Comparison of ENCODE assay signal across 1 cellular context in genomic region chr13:113122571-113123225, GRCh38.
A peak's percentile ranks its signal among the peaks of the same experiment; 100 is the strongest.
TF ChIP-seq lines count a peak whose summit lies in the region.

Gene F10, plus strand, starts transcription at chr13:113122799. Its CDS starts 57 bp downstream, at chr13:113122856.

TF ChIP-seq in HepG2, 621 proteins besides CTCF, POLR2A, EP300 and RAD21 (continued from another document and continues in another):
- no peak for TF ChIP-seq EED (CRISPR knock-in tag; IDR thresholded peaks at IDR 0.05)
- TF ChIP-seq, protein P1, sequence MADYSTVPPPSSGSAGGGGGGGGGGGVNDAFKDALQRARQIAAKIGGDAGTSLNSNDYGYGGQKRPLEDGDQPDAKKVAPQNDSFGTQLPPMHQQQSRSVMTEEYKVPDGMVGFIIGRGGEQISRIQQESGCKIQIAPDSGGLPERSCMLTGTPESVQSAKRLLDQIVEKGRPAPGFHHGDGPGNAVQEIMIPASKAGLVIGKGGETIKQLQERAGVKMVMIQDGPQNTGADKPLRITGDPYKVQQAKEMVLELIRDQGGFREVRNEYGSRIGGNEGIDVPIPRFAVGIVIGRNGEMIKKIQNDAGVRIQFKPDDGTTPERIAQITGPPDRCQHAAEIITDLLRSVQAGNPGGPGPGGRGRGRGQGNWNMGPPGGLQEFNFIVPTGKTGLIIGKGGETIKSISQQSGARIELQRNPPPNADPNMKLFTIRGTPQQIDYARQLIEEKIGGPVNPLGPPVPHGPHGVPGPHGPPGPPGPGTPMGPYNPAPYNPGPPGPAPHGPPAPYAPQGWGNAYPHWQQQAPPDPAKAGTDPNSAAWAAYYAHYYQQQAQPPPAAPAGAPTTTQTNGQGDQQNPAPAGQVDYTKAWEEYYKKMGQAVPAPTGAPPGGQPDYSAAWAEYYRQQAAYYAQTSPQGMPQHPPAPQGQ (CRISPR knock-in tag; IDR thresholded peaks at IDR 0.05; ENCODE audit: borderline replicate concordance), result no peak; the same call in 1 of the 2 replicates
- TF ChIP-seq ZNF598 (CRISPR knock-in tag; IDR thresholded peaks at IDR 0.05; ENCODE audit: borderline replicate concordance), result peak; percentile 97
- TF ChIP-seq HMG20B (CRISPR knock-in tag; conservative IDR thresholded peaks at IDR 0.05), result no peak
- TF ChIP-seq ZNF800 (CRISPR knock-in tag; IDR thresholded peaks at IDR 0.05), result peak; percentile 75
- TF ChIP-seq KDM4B (CRISPR knock-in tag; IDR thresholded peaks at IDR 0.05), result peak; percentile 75; the same call in 1 of the 2 replicates
- TF ChIP-seq, protein P2, sequence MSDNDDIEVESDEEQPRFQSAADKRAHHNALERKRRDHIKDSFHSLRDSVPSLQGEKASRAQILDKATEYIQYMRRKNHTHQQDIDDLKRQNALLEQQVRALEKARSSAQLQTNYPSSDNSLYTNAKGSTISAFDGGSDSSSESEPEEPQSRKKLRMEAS (IDR thresholded peaks at IDR 0.05), result peak; percentile 89
- TF ChIP-seq ZNF292 (CRISPR knock-in tag; IDR thresholded peaks at IDR 0.05; ENCODE audit: borderline replicate concordance, low read depth), result peak; percentile 77
- TF ChIP-seq ATAD3A (CRISPR knock-in tag; IDR thresholded peaks at IDR 0.05), result no peak
- TF ChIP-seq ZNF670 (CRISPR knock-in tag; IDR thresholded peaks at IDR 0.05; ENCODE audit: borderline replicate concordance), result no peak
- TF ChIP-seq ZNF441 (CRISPR knock-in tag; IDR thresholded peaks at IDR 0.05; ENCODE audit: borderline replicate concordance), result peak; percentile 73; the same call in 1 of the 2 replicates
- TF ChIP-seq ZNF33A (CRISPR knock-in tag; IDR thresholded peaks at IDR 0.05; ENCODE audit: borderline replicate concordance), result no peak
- TF ChIP-seq, protein P3, sequence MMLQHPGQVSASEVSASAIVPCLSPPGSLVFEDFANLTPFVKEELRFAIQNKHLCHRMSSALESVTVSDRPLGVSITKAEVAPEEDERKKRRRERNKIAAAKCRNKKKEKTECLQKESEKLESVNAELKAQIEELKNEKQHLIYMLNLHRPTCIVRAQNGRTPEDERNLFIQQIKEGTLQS (CRISPR knock-in tag; IDR thresholded peaks at IDR 0.05), result no peak; the same call in 1 of the 2 replicates
- no peak for TF ChIP-seq ZNF841 (CRISPR knock-in tag; IDR thresholded peaks at IDR 0.05; ENCODE audit: borderline replicate concordance)
- TF ChIP-seq NFE2L2 (IDR thresholded peaks at IDR 0.05; ENCODE audit: low read length), result no peak
- TF ChIP-seq, protein P4, sequence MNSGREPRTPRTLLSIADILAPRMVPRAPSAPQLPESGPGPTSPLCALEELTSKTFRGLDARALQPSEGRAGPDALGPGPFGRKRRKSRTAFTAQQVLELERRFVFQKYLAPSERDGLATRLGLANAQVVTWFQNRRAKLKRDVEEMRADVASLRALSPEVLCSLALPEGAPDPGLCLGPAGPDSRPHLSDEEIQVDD (CRISPR knock-in tag; IDR thresholded peaks at IDR 0.05; ENCODE audit: borderline replicate concordance), result no peak; the same call in 1 of the 2 replicates
- peak; percentile 74 for TF ChIP-seq XRCC5 (optimal IDR thresholded peaks at IDR 0.05; ENCODE audit: low read length)
- TF ChIP-seq ZNF333 (CRISPR knock-in tag; IDR thresholded peaks at IDR 0.05; ENCODE audit: borderline replicate concordance), result no peak
- TF ChIP-seq TEAD2 (CRISPR knock-in tag; IDR thresholded peaks at IDR 0.05), result no peak
- no peak; the same call in 1 of the 2 replicates for TF ChIP-seq ETV6 (CRISPR knock-in tag; conservative IDR thresholded peaks at IDR 0.05)
- TF ChIP-seq ZNF44 (CRISPR knock-in tag; IDR thresholded peaks at IDR 0.05), result no peak
- no peak for TF ChIP-seq ARNT (IDR thresholded peaks at IDR 0.05)
- no peak for TF ChIP-seq ZBTB40 (IDR thresholded peaks at IDR 0.05)
- peak; percentile 37; the same call in 1 of the 2 replicates for TF ChIP-seq ZBTB40 (CRISPR knock-in tag; IDR thresholded peaks at IDR 0.05)
- TF ChIP-seq, protein P5, sequence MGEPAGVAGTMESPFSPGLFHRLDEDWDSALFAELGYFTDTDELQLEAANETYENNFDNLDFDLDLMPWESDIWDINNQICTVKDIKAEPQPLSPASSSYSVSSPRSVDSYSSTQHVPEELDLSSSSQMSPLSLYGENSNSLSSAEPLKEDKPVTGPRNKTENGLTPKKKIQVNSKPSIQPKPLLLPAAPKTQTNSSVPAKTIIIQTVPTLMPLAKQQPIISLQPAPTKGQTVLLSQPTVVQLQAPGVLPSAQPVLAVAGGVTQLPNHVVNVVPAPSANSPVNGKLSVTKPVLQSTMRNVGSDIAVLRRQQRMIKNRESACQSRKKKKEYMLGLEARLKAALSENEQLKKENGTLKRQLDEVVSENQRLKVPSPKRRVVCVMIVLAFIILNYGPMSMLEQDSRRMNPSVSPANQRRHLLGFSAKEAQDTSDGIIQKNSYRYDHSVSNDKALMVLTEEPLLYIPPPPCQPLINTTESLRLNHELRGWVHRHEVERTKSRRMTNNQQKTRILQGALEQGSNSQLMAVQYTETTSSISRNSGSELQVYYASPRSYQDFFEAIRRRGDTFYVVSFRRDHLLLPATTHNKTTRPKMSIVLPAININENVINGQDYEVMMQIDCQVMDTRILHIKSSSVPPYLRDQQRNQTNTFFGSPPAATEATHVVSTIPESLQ (CRISPR knock-in tag; conservative IDR thresholded peaks at IDR 0.05), result no peak
- TF ChIP-seq ZNF230 (CRISPR knock-in tag; IDR thresholded peaks at IDR 0.05), result peak; percentile 40; the same call in 1 of the 2 replicates
- peak; percentile 94; the same call in 1 of the 2 replicates for TF ChIP-seq ARHGAP35 (CRISPR knock-in tag; IDR thresholded peaks at IDR 0.05; ENCODE audit: borderline replicate concordance)
- peak; percentile 55; the same call in 1 of the 2 replicates for TF ChIP-seq ZNF12 (CRISPR knock-in tag; IDR thresholded peaks at IDR 0.05)
- TF ChIP-seq SRF (IDR thresholded peaks at IDR 0.05; ENCODE audit: low read depth, low read length), result no peak
- peak; percentile 91 for TF ChIP-seq FOXO1 (CRISPR knock-in tag; IDR thresholded peaks at IDR 0.05)
- TF ChIP-seq, protein P6, sequence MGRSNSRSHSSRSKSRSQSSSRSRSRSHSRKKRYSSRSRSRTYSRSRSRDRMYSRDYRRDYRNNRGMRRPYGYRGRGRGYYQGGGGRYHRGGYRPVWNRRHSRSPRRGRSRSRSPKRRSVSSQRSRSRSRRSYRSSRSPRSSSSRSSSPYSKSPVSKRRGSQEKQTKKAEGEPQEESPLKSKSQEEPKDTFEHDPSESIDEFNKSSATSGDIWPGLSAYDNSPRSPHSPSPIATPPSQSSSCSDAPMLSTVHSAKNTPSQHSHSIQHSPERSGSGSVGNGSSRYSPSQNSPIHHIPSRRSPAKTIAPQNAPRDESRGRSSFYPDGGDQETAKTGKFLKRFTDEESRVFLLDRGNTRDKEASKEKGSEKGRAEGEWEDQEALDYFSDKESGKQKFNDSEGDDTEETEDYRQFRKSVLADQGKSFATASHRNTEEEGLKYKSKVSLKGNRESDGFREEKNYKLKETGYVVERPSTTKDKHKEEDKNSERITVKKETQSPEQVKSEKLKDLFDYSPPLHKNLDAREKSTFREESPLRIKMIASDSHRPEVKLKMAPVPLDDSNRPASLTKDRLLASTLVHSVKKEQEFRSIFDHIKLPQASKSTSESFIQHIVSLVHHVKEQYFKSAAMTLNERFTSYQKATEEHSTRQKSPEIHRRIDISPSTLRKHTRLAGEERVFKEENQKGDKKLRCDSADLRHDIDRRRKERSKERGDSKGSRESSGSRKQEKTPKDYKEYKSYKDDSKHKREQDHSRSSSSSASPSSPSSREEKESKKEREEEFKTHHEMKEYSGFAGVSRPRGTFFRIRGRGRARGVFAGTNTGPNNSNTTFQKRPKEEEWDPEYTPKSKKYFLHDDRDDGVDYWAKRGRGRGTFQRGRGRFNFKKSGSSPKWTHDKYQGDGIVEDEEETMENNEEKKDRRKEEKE (IDR thresholded peaks at IDR 0.05), result no peak
- TF ChIP-seq, protein P7, sequence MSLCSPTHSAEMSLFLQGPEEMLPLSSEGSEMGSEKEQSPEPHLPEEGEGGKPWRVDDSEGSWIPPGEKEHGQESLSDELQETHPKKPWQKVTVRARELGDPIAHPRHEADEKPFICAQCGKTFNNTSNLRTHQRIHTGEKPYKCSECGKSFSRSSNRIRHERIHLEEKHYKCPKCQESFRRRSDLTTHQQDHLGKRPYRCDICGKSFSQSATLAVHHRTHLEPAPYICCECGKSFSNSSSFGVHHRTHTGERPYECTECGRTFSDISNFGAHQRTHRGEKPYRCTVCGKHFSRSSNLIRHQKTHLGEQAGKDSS (CRISPR knock-in tag; IDR thresholded peaks at IDR 0.05; ENCODE audit: borderline replicate concordance, low read depth), result peak; percentile 96
- peak; percentile 90 for TF ChIP-seq ZNF770 (CRISPR knock-in tag; IDR thresholded peaks at IDR 0.05)
- TF ChIP-seq, protein P8, sequence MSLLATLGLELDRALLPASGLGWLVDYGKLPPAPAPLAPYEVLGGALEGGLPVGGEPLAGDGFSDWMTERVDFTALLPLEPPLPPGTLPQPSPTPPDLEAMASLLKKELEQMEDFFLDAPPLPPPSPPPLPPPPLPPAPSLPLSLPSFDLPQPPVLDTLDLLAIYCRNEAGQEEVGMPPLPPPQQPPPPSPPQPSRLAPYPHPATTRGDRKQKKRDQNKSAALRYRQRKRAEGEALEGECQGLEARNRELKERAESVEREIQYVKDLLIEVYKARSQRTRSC (CRISPR knock-in tag; IDR thresholded peaks at IDR 0.05; ENCODE audit: low read depth), result 0 out of 2 replicates have a peak, but pooled peaks have one; percentile 83
